Comparison of ENCODE assay signal across 14 cellular contexts in the genomic region with DNA sequence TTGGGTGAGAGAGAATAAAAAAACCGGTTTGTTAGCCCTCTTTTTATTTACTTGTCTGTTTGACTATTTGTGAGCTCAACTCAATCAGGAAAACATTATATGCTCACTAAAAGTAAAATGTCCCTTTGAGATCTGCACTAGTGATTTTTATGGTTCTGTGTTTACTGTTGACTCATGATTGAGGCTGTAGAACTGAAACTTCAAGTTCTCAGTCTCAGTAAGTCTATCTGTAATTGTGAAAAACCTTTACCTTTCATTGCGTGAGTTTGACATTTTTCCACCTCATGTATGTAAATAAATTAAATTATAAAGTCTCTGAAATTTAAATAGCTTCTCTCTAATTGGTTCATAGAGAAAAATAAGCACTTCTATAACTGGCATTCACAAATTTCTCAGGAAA. TPM values are rescaled to one million over a fixed set of nuclear protein-coding genes. Genes with fewer than 3 reads are reported as not detected.
DNase-seq lines count a peak whose midpoint lies in the region; ATAC-seq and TF ChIP-seq lines count a peak whose summit lies in the region.
"Had no signal": no experiment of that assay in that cellular context is flagged by ENCODE, and none has a peak within 500 bp of the region (broad histone marks: within the 10 kb centered on the region; RNA-seq: fewer than 3 reads in every experiment).

No MANE protein-coding gene starts in this region.

- H3K4me1 ChIP-seq in thyroid gland = no peaks in the 10 kb centered on the region
- H3K4me1 ChIP-seq: lower lobe of right lung had no signal

- H3K9me3 ChIP-seq in thyroid gland (no peaks in the 10 kb centered on the region), WERI-Rb-1 (ENCODE audit: severe bottlenecking) (peaks cover 4% of the 10 kb centered on the region)
- H3K9me3 ChIP-seq: lower lobe of right lung had no signal

- H3K27me3 ChIP-seq in thyroid gland = no peaks in the 10 kb centered on the region
- no peaks in the 10 kb centered on the region for H3K27me3 ChIP-seq in WERI-Rb-1 (ENCODE audit: insufficient read depth, low read depth, severe bottlenecking)

- 94 to 97% methylated on average over 2 of the region's 2 CpGs for WGBS in thyroid gland, 2 donors

- intact Hi-C loops in thyroid gland (cut with DNase I) = no loop called here

- TF ChIP-seq CTCF in thyroid gland (IDR thresholded peaks at IDR 0.05) (no peak), WERI-Rb-1 (IDR thresholded peaks at IDR 0.05; ENCODE audit: low read depth, low read length) (no peak)

- TF ChIP-seq POLR2A in thyroid gland (IDR thresholded peaks at IDR 0.05) = no peak

- ATAC-seq in GM19025 (IDR thresholded peaks at IDR 0.05; ENCODE audit: low read depth, unreplicated experiment) = peak; percentile 97
- ATAC-seq in HG02588 (IDR thresholded peaks at IDR 0.05; ENCODE audit: unreplicated experiment) = peak; percentile 99
- ATAC-seq in HG03354 (IDR thresholded peaks at IDR 0.05; ENCODE audit: poor library complexity, severe bottlenecking, unreplicated experiment) = peak; percentile 99
- ATAC-seq: lower lobe of right lung, Panc1 had no signal

- H3K4me3 ChIP-seq in thyroid gland (replicated peaks in 1 of 3) (no peak overlapping the region), WERI-Rb-1 (ENCODE audit: low read depth, low read length) (no peak overlapping the region)
- H3K4me3 ChIP-seq: coronary artery, lower lobe of right lung had no signal

- H3K27ac ChIP-seq in thyroid gland = no peak overlapping the region
- no peak overlapping the region for H3K27ac ChIP-seq in WERI-Rb-1
- H3K27ac ChIP-seq: coronary artery, lower lobe of right lung had no signal

- H3K36me3 ChIP-seq in thyroid gland = no peaks in the 10 kb centered on the region
- no peaks in the 10 kb centered on the region for H3K36me3 ChIP-seq in WERI-Rb-1
- H3K36me3 ChIP-seq: lower lobe of right lung had no signal

- DNase-seq in DMS53 treated with DMSO at 0.1 percent for 48 hours (lab: John Stamatoyannopoulos, UW; ENCODE audit: unreplicated experiment) = peak; percentile 32
- DNase-seq in occipital lobe (lab: John Stamatoyannopoulos, UW) = no peak
- DNase-seq in thyroid gland = no peak
- no peak for DNase-seq in WERI-Rb-1
- no peak for DNase-seq in NCI-H1930 (lab: John Stamatoyannopoulos, UW)
- DNase-seq: activated naive CD4-positive, alpha-beta T cell treated with anti-CD3 and anti-CD28 coated beads, Interleukin-2, amount 50 U/mL, for 16 hours; HFFc6; lower lobe of right lung; NCI-H1105 treated with DMSO at 0.1 percent for 48 hours had no signal

RNA-seq across cellular contexts. Expression of a gene that starts 17.0 kb away (rescaled TPM):
- total RNA-seq in occipital lobe = 93.4 TPM
- total RNA-seq in thyroid gland = 10 to 100 TPM; 34.4 to 52.5 (median 39.0) TPM
